In the genomic region with DNA sequence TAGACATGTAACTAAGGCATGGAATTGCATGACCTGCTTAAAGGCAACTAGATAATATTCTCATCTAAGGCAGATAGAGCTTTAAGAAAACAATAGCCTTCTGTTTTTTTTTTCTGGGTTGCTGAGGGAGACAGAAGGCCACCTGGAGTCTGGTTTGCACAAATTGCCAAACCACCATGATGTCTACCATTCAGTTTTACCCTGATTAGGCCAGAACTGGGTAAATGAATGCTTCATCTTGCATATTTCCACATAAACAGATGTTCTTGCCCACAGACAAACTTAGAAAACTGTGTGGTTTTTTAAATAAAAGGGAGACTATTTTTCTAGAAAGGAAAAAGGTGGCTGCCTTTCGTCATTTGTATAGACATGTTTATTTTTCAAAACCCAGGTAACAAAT, we compare ENCODE assay signal across 19 cellular contexts.
A peak's percentile ranks its signal among the peaks of the same experiment; 100 is the strongest.
DNase-seq lines count a peak whose midpoint lies in the region; ATAC-seq and TF ChIP-seq lines count a peak whose summit lies in the region.
"Had no signal": no experiment of that assay in that cellular context is flagged by ENCODE, and none has a peak within 500 bp of the region (broad histone marks: within the 10 kb centered on the region; RNA-seq: fewer than 3 reads in every experiment).

No MANE protein-coding gene starts in this region.

- no peaks in the 10 kb centered on the region for H3K27me3 ChIP-seq in SJCRH30
- no peaks in the 10 kb centered on the region for H3K27me3 ChIP-seq in BE2C

- H3K9me3 ChIP-seq in SJCRH30 (replicated peaks) (no peaks in the 10 kb centered on the region), BE2C (no peaks in the 10 kb centered on the region)
- H3K9me3 ChIP-seq: HAP-1 had no signal

- H3K9me3 Mint-ChIP-seq in type B pancreatic cell: peaks cover 5% of the 10 kb centered on the region
- H3K9me3 Mint-ChIP-seq: IgD-negative memory B cell had no signal

- H3K4me1 ChIP-seq in SJCRH30 (no peaks in the 10 kb centered on the region), BE2C (no peaks in the 10 kb centered on the region)
- H3K4me1 ChIP-seq: HAP-1 had no signal

- DNase-seq in LHCN-M2 (ENCODE audit: low read depth): peak; percentile 44
- DNase-seq in SJCRH30: peak in 1 of 2 experiments; percentile 30
- peak; percentile 11 for DNase-seq in fibroblast of pulmonary artery (ENCODE audit: low read depth)
- DNase-seq in BE2C: no peak
- DNase-seq in type B pancreatic cell (ENCODE audit: extremely low spot score, unreplicated experiment): no peak
- DNase-seq: CD4-positive, CD25-positive, alpha-beta regulatory T cell; COR-L47; DMS 273 treated with DMSO at 0.1 percent for 48 hours; Kasumi-1; NCI-H1417; NCI-H187; NCI-H345; NCI-H526 treated with DMSO at 0.1 percent for 48 hours had no signal

- ATAC-seq in HG03196 (IDR thresholded peaks at IDR 0.05; ENCODE audit: unreplicated experiment): no peak
- no peak for ATAC-seq in HG03175 (IDR thresholded peaks at IDR 0.05; ENCODE audit: unreplicated experiment)
- ATAC-seq: Panc1 had no signal

- H3K36me3 ChIP-seq in SJCRH30: no peaks in the 10 kb centered on the region
- H3K36me3 ChIP-seq in BE2C: no peaks in the 10 kb centered on the region
- H3K36me3 ChIP-seq: HAP-1 had no signal

- H3K36me3 Mint-ChIP-seq in type B pancreatic cell: no peaks in the 10 kb centered on the region
- H3K36me3 Mint-ChIP-seq: CD4-positive, CD25-positive, alpha-beta regulatory T cell; IgD-negative memory B cell had no signal

- peak overlapping the region; percentile 6; the same call in 1 of the 2 replicates for H3K27ac ChIP-seq in SJCRH30

- H3K4me3 Mint-ChIP-seq in type B pancreatic cell: no peak overlapping the region
- H3K4me3 Mint-ChIP-seq: B cell; CD4-positive, CD25-positive, alpha-beta regulatory T cell; IgD-negative memory B cell had no signal

- no peak for TF ChIP-seq CTCF in fibroblast of pulmonary artery (IDR thresholded peaks at IDR 0.05; ENCODE audit: low read length, missing control alignments)
- TF ChIP-seq CTCF in BE2C (IDR thresholded peaks at IDR 0.05; ENCODE audit: low read depth, low read length): no peak
- no peak for TF ChIP-seq CTCF in type B pancreatic cell (conservative IDR thresholded peaks at IDR 0.05)

- no peak overlapping the region for H3K27ac Mint-ChIP-seq in type B pancreatic cell
- H3K27ac Mint-ChIP-seq: B cell; CD4-positive, CD25-positive, alpha-beta regulatory T cell; IgD-negative memory B cell had no signal

- H3K4me1 Mint-ChIP-seq in type B pancreatic cell (ENCODE audit: unreplicated experiment): no peaks in the 10 kb centered on the region
- H3K4me1 Mint-ChIP-seq: B cell; CD4-positive, CD25-positive, alpha-beta regulatory T cell; IgD-negative memory B cell had no signal

- no peaks in the 10 kb centered on the region for H3K27me3 Mint-ChIP-seq in type B pancreatic cell
- H3K27me3 Mint-ChIP-seq: B cell; CD4-positive, CD25-positive, alpha-beta regulatory T cell; IgD-negative memory B cell had no signal

- H3K4me3 ChIP-seq in SJCRH30: no peak overlapping the region
- H3K4me3 ChIP-seq in fibroblast of pulmonary artery (replicated peaks; ENCODE audit: low read depth, low read length): no peak overlapping the region
- no peak overlapping the region for H3K4me3 ChIP-seq in BE2C (ENCODE audit: low read depth, low read length)
- H3K4me3 ChIP-seq: HAP-1 had no signal

Comparison
In these comparisons a context has a peak if more than half of its experiments do, and no peak if none do; other contexts are left out.
1. DNase-seq: peak in LHCN-M2 (single experiment) and fibroblast of pulmonary artery (single experiment); none in BE2C (single experiment) and type B pancreatic cell (single experiment).